In the genomic region with DNA sequence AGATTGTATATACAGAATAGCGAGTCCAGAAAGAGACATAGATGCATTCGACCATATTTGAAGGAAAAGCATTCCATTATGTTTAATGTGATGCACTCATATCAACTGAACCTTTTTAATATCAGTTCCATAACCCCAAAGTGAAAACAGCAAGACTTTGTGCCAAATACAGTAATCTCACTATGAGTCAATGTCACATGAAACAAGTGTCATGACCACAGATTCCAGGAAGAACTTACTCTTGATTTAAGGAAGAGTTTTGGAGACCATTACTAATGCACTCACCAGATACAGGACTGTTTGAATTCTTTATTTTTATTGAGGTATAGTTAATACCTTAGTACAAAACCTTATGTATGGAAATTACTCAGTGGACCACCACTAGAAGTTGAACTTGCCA, we compare ENCODE assay signal across 24 cellular contexts.
DNase-seq lines count a peak whose midpoint lies in the region; ATAC-seq, FAIRE-seq and TF ChIP-seq lines count a peak whose summit lies in the region.
"Had no signal": no experiment of that assay in that cellular context is flagged by ENCODE, and none has a peak within 500 bp of the region (broad histone marks: within the 10 kb centered on the region; RNA-seq: fewer than 3 reads in every experiment).

No MANE protein-coding gene starts in this region.

- no peak for TF ChIP-seq POLR2A in gastroesophageal sphincter (IDR thresholded peaks at IDR 0.05)

- TF ChIP-seq EP300 in gastroesophageal sphincter (IDR thresholded peaks at IDR 0.05) = no peak

- H3K4me1 ChIP-seq in gastroesophageal sphincter = no peaks in the 10 kb centered on the region
- H3K4me1 ChIP-seq: esophagus squamous epithelium, psoas muscle, SJSA1, tibial nerve had no signal

- no peak overlapping the region for H3K4me3 ChIP-seq in bronchial epithelial cell (ENCODE audit: low read depth, low read length)
- H3K4me3 ChIP-seq in gastroesophageal sphincter = no peak overlapping the region
- H3K4me3 ChIP-seq: dorsolateral prefrontal cortex, esophagus squamous epithelium, psoas muscle, SJSA1, tibial nerve had no signal

- TF ChIP-seq CTCF in bronchial epithelial cell (IDR thresholded peaks at IDR 0.05; ENCODE audit: insufficient read depth, low read length, severe bottlenecking) = no peak
- TF ChIP-seq CTCF in gastroesophageal sphincter (IDR thresholded peaks at IDR 0.05) = no peak

- no peak for FAIRE-seq in bronchial epithelial cell (lab: Jason Lieb, UNC)
- FAIRE-seq: kidney had no signal

- ATAC-seq in gastroesophageal sphincter (no peak), HG03460 (IDR thresholded peaks at IDR 0.05; ENCODE audit: unreplicated experiment) (no peak)
- ATAC-seq: activated T-cell treated with anti-CD3 and anti-CD28 coated beads, Interleukin-2, amount 50 U/mL, for 72 hours; psoas muscle; stimulated activated effector memory CD8-positive, alpha-beta T cell treated with anti-CD3 and anti-CD28 coated beads, Interleukin-12 subunit alpha, Interleukin-12 subunit beta, amount 100 ng/mL, for 72 hours had no signal

- no peaks in the 10 kb centered on the region for H3K27me3 ChIP-seq in bronchial epithelial cell (ENCODE audit: control insufficient read depth, insufficient read depth, low read length)
- H3K27me3 ChIP-seq in gastroesophageal sphincter = no peaks in the 10 kb centered on the region
- H3K27me3 ChIP-seq: dorsolateral prefrontal cortex, SJSA1, tibial nerve had no signal

- no peaks in the 10 kb centered on the region for H3K9me3 ChIP-seq in gastroesophageal sphincter
- H3K9me3 ChIP-seq: esophagus squamous epithelium, psoas muscle, SJSA1, tibial nerve had no signal

- DNase-seq in CD1c-positive myeloid dendritic cell (ENCODE audit: extremely low spot score) = peak; percentile 30
- peak; percentile 11 for DNase-seq in LoVo (ENCODE audit: low spot score)
- DNase-seq in bronchial epithelial cell (ENCODE audit: low read depth) = peak; percentile 18
- DNase-seq in iris pigment epithelial cell (ENCODE audit: low read depth) = peak; percentile 34
- no peak for DNase-seq in NCI-H226
- DNase-seq in NCI-H1417 treated with DMSO at 0.1 percent for 48 hours (lab: John Stamatoyannopoulos, UW) = no peak
- DNase-seq: activated CD4-positive, CD25-positive, alpha-beta regulatory T cell treated with anti-CD3 and anti-CD28 coated beads, Interleukin-2, amount 50 U/mL, for 72 hours; activated CD8-positive, alpha-beta memory T cell treated with anti-CD3 and anti-CD28 coated beads for 24 hours; activated T-cell treated with anti-CD3 and anti-CD28 coated beads, Interleukin-2, amount 50 U/mL, for 72 hours; DMS153; dorsolateral prefrontal cortex; esophagus squamous epithelium; hippocampal formation; kidney; NCI-H2029 treated with DMSO at 0.1 percent for 48 hours; NCI-H526; nephron progenitor cell; psoas muscle had no signal

- no peak overlapping the region for H3K27ac ChIP-seq in gastroesophageal sphincter
- H3K27ac ChIP-seq: C4-2B, esophagus squamous epithelium, psoas muscle, SJSA1, tibial nerve had no signal

- H3K36me3 ChIP-seq in bronchial epithelial cell (ENCODE audit: control insufficient read depth, insufficient read depth, low read length) = no peaks in the 10 kb centered on the region
- H3K36me3 ChIP-seq in gastroesophageal sphincter = no peaks in the 10 kb centered on the region
- H3K36me3 ChIP-seq: esophagus squamous epithelium, SJSA1, tibial nerve had no signal

- 75 to 89% methylated on average over 2 of the region's 2 CpGs for WGBS in gastroesophageal sphincter (ENCODE audit: low coverage in 1 of 2), 2 donors

Comparison
In these comparisons a context has a peak if more than half of its experiments do, and no peak if none do; other contexts are left out.
1. DNase-seq: peak in CD1c-positive myeloid dendritic cell (single experiment), LoVo (single experiment), bronchial epithelial cell (single experiment) and iris pigment epithelial cell (single experiment); none in NCI-H226 (single experiment) and NCI-H1417 treated with DMSO at 0.1 percent for 48 hours (single experiment).